In the genomic region with DNA sequence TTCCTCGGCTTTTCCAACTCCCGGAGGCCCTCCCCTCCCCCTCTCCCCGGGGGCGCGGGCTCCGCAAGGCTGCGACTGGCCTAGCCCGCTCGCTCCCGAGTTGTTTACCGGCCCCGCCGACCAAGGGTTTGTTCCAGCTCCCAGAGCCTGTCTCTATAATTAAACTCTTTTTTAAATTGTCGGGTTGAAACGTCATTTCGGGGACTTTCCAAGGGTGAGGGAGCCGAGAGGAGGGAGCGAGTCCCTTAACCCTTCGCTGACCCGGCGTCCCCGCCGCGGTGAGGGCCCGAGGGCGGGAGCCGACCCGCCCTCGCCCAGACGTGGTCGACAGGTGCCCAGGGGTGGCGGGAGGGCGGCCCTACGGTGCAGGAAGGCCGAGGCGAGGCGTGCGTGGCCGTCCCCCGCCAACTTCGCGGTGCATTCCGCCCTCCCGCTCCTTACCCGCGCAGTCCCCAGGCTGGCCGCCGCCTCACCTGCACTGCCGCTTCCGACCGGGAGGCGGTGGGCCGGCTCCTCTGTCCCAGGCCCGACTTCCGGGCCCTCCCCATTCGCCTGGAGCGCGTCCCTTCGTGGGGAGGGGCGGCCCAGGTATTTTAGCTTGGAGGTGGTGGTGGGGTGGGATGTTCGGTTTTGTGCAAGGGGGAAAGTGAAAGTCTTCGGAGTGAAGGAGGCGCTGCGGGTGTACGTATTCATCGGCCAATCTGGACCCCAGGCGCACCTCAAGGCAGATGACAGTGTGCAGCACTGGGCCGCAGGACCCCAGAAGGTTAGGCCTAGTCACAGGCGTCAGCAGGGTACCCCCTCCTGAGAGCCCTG, we compare ENCODE assay signal across 8 cellular contexts. TPM values are rescaled to one million over a fixed set of nuclear protein-coding genes. Genes with fewer than 3 reads are reported as not detected.
A peak's percentile ranks its signal among the peaks of the same experiment; 100 is the strongest.
DNase-seq lines count a peak whose midpoint lies in the region; ATAC-seq and TF ChIP-seq lines count a peak whose summit lies in the region.

No MANE protein-coding gene starts in this region.

- peaks cover 48% of the 10 kb centered on the region for H3K79me2 ChIP-seq in HCT116 (ENCODE audit: insufficient read depth, low read length)

- TF ChIP-seq POLR2A in HCT116 (IDR thresholded peaks at IDR 0.05; ENCODE audit: borderline replicate concordance, extremely low read depth, insufficient read depth, insufficient read length), result no peak

- peaks cover 27 to 57% of the 10 kb centered on the region in 2 experiments for H3K4me1 ChIP-seq in HCT116 (ENCODE audit: control insufficient read depth in 1 of 2, insufficient read depth in 2 of 2, low read length in 2 of 2)
- H3K4me1 ChIP-seq in lower lobe of right lung, result peaks cover 15% of the 10 kb centered on the region

- H3K4me3 ChIP-seq in HCT116 (replicated peaks in 1 of 2; ENCODE audit: low read depth in 1 of 2, low read length in 2 of 2) (peak overlapping the region; percentile 83 to 89), lower lobe of right lung (peak overlapping the region; percentile 86)

- no peak overlapping the region for H2AFZ ChIP-seq in HCT116 (ENCODE audit: low read depth, low read length, poor library complexity, severe bottlenecking)

- RAD21 ChIA-PET in HCT116 (lab: Charles Lee; ENCODE audit: low non-redundant PET in 1 of 2, low total read pairs in 2 of 2, uncharacterized antibody in 2 of 2, unreplicated experiment in 2 of 2), result no interaction called here

- no peaks in the 10 kb centered on the region for H3K9me2 ChIP-seq in HCT116 (ENCODE audit: insufficient read depth)

- peak; percentile 68 for ATAC-seq in HCT116
- ATAC-seq in lower lobe of right lung, result peak; percentile 70 to 76

- H3K36me3 ChIP-seq in HCT116 (ENCODE audit: control insufficient read depth in 1 of 2, insufficient read depth in 2 of 2, low read length in 2 of 2) (peaks cover 14 to 15% of the 10 kb centered on the region in 2 experiments; a peak in 3 of 4 replicates), lower lobe of right lung (peaks cover 5% of the 10 kb centered on the region)

- peak in 2 of 3 experiments; percentile 58 to 71; a peak in 4 of 6 replicates for TF ChIP-seq CTCF in HCT116 (IDR thresholded peaks at IDR 0.05 in 2 of 3, conservative IDR thresholded peaks at IDR 0.05 in 1 of 3; ENCODE audit: borderline replicate concordance in 1 of 3, insufficient read depth in 1 of 3, low read depth in 2 of 3, low read length in 2 of 3)
- TF ChIP-seq CTCF in lower lobe of right lung (IDR thresholded peaks at IDR 0.05), result peak; percentile 88

- BruUV-seq in HCT116 (replicated peaks; lab: Mats Ljungman, UMichigan), result no TSS peak

- CTCF ChIA-PET in HCT116 (lab: Charles Lee), result interaction anchor here (1.4 kb wide), 1 partner anchor 10 kb away, joined by 4 read pairs; no protein-coding TSS in a partner anchor

- H3K27me3 ChIP-seq in HCT116 (ENCODE audit: insufficient read depth, low read length) (no peaks in the 10 kb centered on the region), lower lobe of right lung (ENCODE audit: low read depth) (no peaks in the 10 kb centered on the region)

- peaks cover 2% of the 10 kb centered on the region; the same call in 1 of the 2 replicates for H4K20me1 ChIP-seq in HCT116 (ENCODE audit: insufficient read depth)

- peak overlapping the region; percentile 81 for H3K4me2 ChIP-seq in HCT116 (ENCODE audit: low read length)

- H3K9me3 ChIP-seq in HCT116 (ENCODE audit: control insufficient read depth in 1 of 2, insufficient read depth in 1 of 2, low read depth in 1 of 2, low read length in 2 of 2), result no peaks in the 10 kb centered on the region
- H3K9me3 ChIP-seq in lower lobe of right lung, result no peaks in the 10 kb centered on the region

- POLR2A ChIA-PET in HCT116 (lab: Charles Lee), result interaction anchor here (0.6 to 2.1 kb wide), 11 partner anchors 9 to 546 kb away, joined by 3 to 11 read pairs (median 4); no protein-coding TSS in a partner anchor

- intact Hi-C loops in HCT116 (cut with micrococcal nuclease) (no loop called here), lower lobe of right lung (cut with DNase I) (loop anchor here (10.0 kb wide), 1 partner anchor 551 kb away; no protein-coding TSS in a partner anchor)

- H3K27ac ChIP-seq in HCT116 (ENCODE audit: low read depth, low read length), result peak overlapping the region; percentile 99
- H3K27ac ChIP-seq in lower lobe of right lung, result peak overlapping the region; percentile 100

- peak; percentile 84 for DNase-seq in DMS 273 (lab: John Stamatoyannopoulos, UW; ENCODE audit: unreplicated experiment)
- no peak for DNase-seq in DMS 273 treated with DMSO at 0.1 percent for 48 hours (lab: John Stamatoyannopoulos, UW)
- no peak for DNase-seq in HCT116 (ENCODE audit: low read depth, low spot score)
- DNase-seq in NCI-H1048 (lab: John Stamatoyannopoulos, UW), result peak; percentile 51
- peak; percentile 79 for DNase-seq in activated CD4-positive, alpha-beta T cell treated with anti-CD3 and anti-CD28 coated beads, Interleukin-2, amount 50 U/mL, for 1 hour
- peak; percentile 65 to 79 for DNase-seq in dermis microvascular lymphatic vessel endothelial cell (ENCODE audit: low read depth in 2 of 2)
- DNase-seq in lower lobe of right lung, result peak; percentile 88
- peak; percentile 64 to 69 (median 68) for DNase-seq in stimulated activated CD4-positive, alpha-beta T cell treated with anti-CD3 and anti-CD28 coated beads, TNF-alpha, amount 100 ng/mL, for 4 hours (ENCODE audit: low read depth in 3 of 3)

- no peak for TF ChIP-seq RAD21 in HCT116 (IDR thresholded peaks at IDR 0.05; ENCODE audit: low read depth)

- H3K9ac ChIP-seq in HCT116 (ENCODE audit: low read length), result peak overlapping the region; percentile 94

TF ChIP-seq in HCT116, 20 proteins besides CTCF, POLR2A, EP300 and RAD21:
- TF ChIP-seq ZFX (IDR thresholded peaks at IDR 0.05) (peak; percentile 89), YY1 (IDR thresholded peaks at IDR 0.05; ENCODE audit: extremely low read depth, insufficient replicate concordance, low read depth, low read length) (peak; percentile 25), POLR2AphosphoS5 (IDR thresholded peaks at IDR 0.05; ENCODE audit: low read depth, low read length) (peak; percentile 78), SRF (IDR thresholded peaks at IDR 0.05; ENCODE audit: low read depth) (no peak), TCF7L2 (IDR thresholded peaks at IDR 0.05; ENCODE audit: borderline replicate concordance, extremely low read depth, insufficient read depth, insufficient read length) (peak; percentile 63)

RNA-seq across cellular contexts. Expression of gene ZFP36L1, which starts 2.9 kb away (rescaled TPM):
- total RNA-seq in HCT116 (2021; ENCODE audit: unreplicated experiment) (304 TPM), dermis microvascular lymphatic vessel endothelial cell (7.6 and 24.8 TPM in 2 replicates), lower lobe of right lung (199 TPM)
- 177 and 302 TPM in 2 replicates for polyA plus RNA-seq in HCT116 (2012)

Comparison
In these comparisons a context has a peak if more than half of its experiments do, and no peak if none do; other contexts are left out.
1. DNase-seq: peak in DMS 273 (single experiment), NCI-H1048 (single experiment), activated CD4-positive, alpha-beta T cell treated with anti-CD3 and anti-CD28 coated beads, Interleukin-2, amount 50 U/mL, for 1 hour (single experiment), dermis microvascular lymphatic vessel endothelial cell (2 of 2), lower lobe of right lung (single experiment) and stimulated activated CD4-positive, alpha-beta T cell treated with anti-CD3 and anti-CD28 coated beads, TNF-alpha, amount 100 ng/mL, for 4 hours (3 of 3); none in DMS 273 treated with DMSO at 0.1 percent for 48 hours (single experiment) and HCT116 (single experiment).